17 cellular contexts compared by ENCODE assay signal in genomic region chr5:123474238-123474637, GRCh38.
"Had no signal": no experiment of that assay in that cellular context is flagged by ENCODE, and none has a peak within 500 bp of the region (broad histone marks: within the 10 kb centered on the region; RNA-seq: fewer than 3 reads in every experiment).

No MANE protein-coding gene starts in this region.

- H3K9me3 ChIP-seq: gastrocnemius medialis had no signal

- H3K36me3 ChIP-seq: cardiac muscle cell, gastrocnemius medialis, heart right ventricle, spleen had no signal

- H3K36me3 Mint-ChIP-seq: activated naive CD4-positive, alpha-beta T cell treated with anti-CD3 and anti-CD28 coated beads, Interleukin-2, amount 50 U/mL, for 24 hours; mesothelial cell of epicardium had no signal

- FAIRE-seq: colon had no signal

- H3K4me3 Mint-ChIP-seq: activated CD8-positive, alpha-beta T cell treated with anti-CD3 and anti-CD28 coated beads for 36 hours; activated naive CD4-positive, alpha-beta T cell treated with anti-CD3 and anti-CD28 coated beads, Interleukin-2, amount 50 U/mL, for 24 hours; activated T-cell treated with anti-CD3 and anti-CD28 coated beads, Interleukin-2, amount 50 U/mL, for 4 hours; mesothelial cell of epicardium; stimulated activated naive CD8-positive, alpha-beta T cell treated with anti-CD3 and anti-CD28 coated beads, Interleukin-15, amount 100 ng/mL, for 72 hours had no signal

- DNase-seq: activated CD4-positive, alpha-beta T cell treated with anti-CD3 and anti-CD28 coated beads for 4 hours; activated CD8-positive, alpha-beta T cell treated with anti-CD3 and anti-CD28 coated beads for 36 hours; activated effector memory CD4-positive, alpha-beta T cell treated with anti-CD3 and anti-CD28 coated beads, Interleukin-2, amount 50 U/mL, for 16 hours; activated T-cell treated with anti-CD3 and anti-CD28 coated beads, Interleukin-2, amount 50 U/mL, for 4 hours; gastrocnemius medialis; heart right ventricle; left colon; spleen; stimulated activated naive CD8-positive, alpha-beta T cell treated with anti-CD3 and anti-CD28 coated beads, Interleukin-15, amount 100 ng/mL, for 72 hours; T-helper 2 cell had no signal

- H3K4me1 Mint-ChIP-seq: activated naive CD4-positive, alpha-beta T cell treated with anti-CD3 and anti-CD28 coated beads, Interleukin-2, amount 50 U/mL, for 24 hours; mesothelial cell of epicardium; stimulated activated naive CD8-positive, alpha-beta T cell treated with anti-CD3 and anti-CD28 coated beads, Interleukin-15, amount 100 ng/mL, for 72 hours had no signal

- H3K4me3 ChIP-seq: cardiac muscle cell, gastrocnemius medialis, heart right ventricle, lung, spleen had no signal

- H3K4me1 ChIP-seq: gastrocnemius medialis, spleen had no signal

- H3K27me3 ChIP-seq: cardiac muscle cell, gastrocnemius medialis, heart right ventricle, spleen had no signal

- ATAC-seq: activated CD8-positive, alpha-beta T cell treated with anti-CD3 and anti-CD28 coated beads for 36 hours; activated T-cell treated with anti-CD3 and anti-CD28 coated beads, Interleukin-2, amount 50 U/mL, for 4 hours; esophagus mucosa; gastrocnemius medialis; heart right ventricle; left colon; sciatic nerve; stimulated activated naive CD8-positive, alpha-beta T cell treated with anti-CD3 and anti-CD28 coated beads, Interleukin-15, amount 100 ng/mL, for 72 hours had no signal

- H3K27ac Mint-ChIP-seq: activated CD8-positive, alpha-beta T cell treated with anti-CD3 and anti-CD28 coated beads for 36 hours; activated naive CD4-positive, alpha-beta T cell treated with anti-CD3 and anti-CD28 coated beads, Interleukin-2, amount 50 U/mL, for 24 hours; mesothelial cell of epicardium; stimulated activated naive CD8-positive, alpha-beta T cell treated with anti-CD3 and anti-CD28 coated beads, Interleukin-15, amount 100 ng/mL, for 72 hours had no signal

- H3K27ac ChIP-seq: cardiac muscle cell, gastrocnemius medialis, heart right ventricle, spleen had no signal
